In genomic region chr4:56128231-56128630, GRCh38 we compare ENCODE assay signal across 18 cellular contexts.
A peak's percentile ranks its signal among the peaks of the same experiment; 100 is the strongest.
DNase-seq lines count a peak whose midpoint lies in the region; TF ChIP-seq lines count a peak whose summit lies in the region.
"Had no signal": no experiment of that assay in that cellular context is flagged by ENCODE, and none has a peak within 500 bp of the region (broad histone marks: within the 10 kb centered on the region; RNA-seq: fewer than 3 reads in every experiment).

No MANE protein-coding gene starts in this region.

- H3K4me1 ChIP-seq in GM23248 (ENCODE audit: insufficient read depth) (no peaks in the 10 kb centered on the region), osteoblast (ENCODE audit: insufficient read depth, low read length) (no peaks in the 10 kb centered on the region)
- H3K4me1 ChIP-seq: thyroid gland had no signal

- H3K27me3 ChIP-seq in GM23248 (replicated peaks; ENCODE audit: insufficient read depth): no peaks in the 10 kb centered on the region
- H3K27me3 ChIP-seq in osteoblast (ENCODE audit: insufficient read depth, low read length): no peaks in the 10 kb centered on the region
- H3K27me3 ChIP-seq: esophagus muscularis mucosa, thyroid gland had no signal

- H3K4me3 ChIP-seq in GM23248: no peak overlapping the region
- no peak overlapping the region for H3K4me3 ChIP-seq in cardiac fibroblast (replicated peaks in 1 of 2; ENCODE audit: low read depth in 2 of 2, low read length in 2 of 2)
- no peak overlapping the region for H3K4me3 ChIP-seq in osteoblast (ENCODE audit: insufficient read depth, low read length)
- H3K4me3 ChIP-seq: esophagus muscularis mucosa, mucosa of descending colon, smooth muscle cell, thyroid gland had no signal

- in situ Hi-C loops in GM23248 (cut with MboI): no loop called here

- no peaks in the 10 kb centered on the region for H4K20me1 ChIP-seq in GM23248 (ENCODE audit: insufficient read depth)
- H4K20me1 ChIP-seq in osteoblast (ENCODE audit: insufficient read depth, low read length): no peaks in the 10 kb centered on the region

- no peak overlapping the region for H3K4me2 ChIP-seq in GM23248 (ENCODE audit: unreplicated experiment)
- H3K4me2 ChIP-seq in osteoblast (ENCODE audit: insufficient read depth, low read length): no peak overlapping the region
- H3K4me2 ChIP-seq: smooth muscle cell had no signal

- H3K79me2 ChIP-seq in GM23248 (ENCODE audit: insufficient read depth) (no peaks in the 10 kb centered on the region), osteoblast (ENCODE audit: insufficient read depth, low read length) (no peaks in the 10 kb centered on the region)

- DNase-seq in GM23248: peak; percentile 61
- peak; percentile 10 to 14 for DNase-seq in NCI-H446 (lab: John Stamatoyannopoulos, UW)
- DNase-seq in cardiac fibroblast (ENCODE audit: low read depth in 2 of 2): peak; percentile 83 to 88
- DNase-seq in kidney tubule cell (ENCODE audit: low spot score): peak; percentile 29
- no peak for DNase-seq in GM20000 (ENCODE audit: low spot score)
- no peak for DNase-seq in COLO668 (lab: John Stamatoyannopoulos, UW; ENCODE audit: unreplicated experiment)
- no peak for DNase-seq in osteoblast (ENCODE audit: insufficient read length, low spot score, missing footprints)
- DNase-seq in C1 segment of cervical spinal cord (lab: John Stamatoyannopoulos, UW): no peak
- DNase-seq: activated naive CD8-positive, alpha-beta T cell treated with anti-CD3 and anti-CD28 coated beads, Interleukin-2, amount 10 ng/mL, durations not matched to agents 7 days and 5 days; AML-193; hypothalamus; mucosa of descending colon; NCI-H2171; RPMI8226; thyroid gland had no signal

- H3K9me2 ChIP-seq in GM23248 (ENCODE audit: insufficient read depth): no peaks in the 10 kb centered on the region

- no peaks in the 10 kb centered on the region for H3K36me3 ChIP-seq in GM23248 (ENCODE audit: low read depth)
- H3K36me3 ChIP-seq in osteoblast (ENCODE audit: insufficient read depth, low read length): no peaks in the 10 kb centered on the region
- H3K36me3 ChIP-seq: esophagus muscularis mucosa, thyroid gland had no signal

- H3K9me3 ChIP-seq in GM23248 (ENCODE audit: low read depth) (no peaks in the 10 kb centered on the region), osteoblast (ENCODE audit: low read depth, low read length) (no peaks in the 10 kb centered on the region)
- H3K9me3 ChIP-seq: esophagus muscularis mucosa, mucosa of descending colon, thyroid gland had no signal

- TF ChIP-seq CTCF in cardiac fibroblast (IDR thresholded peaks at IDR 0.05; ENCODE audit: low read depth, low read length): no peak
- no peak for TF ChIP-seq CTCF in GM20000 (IDR thresholded peaks at IDR 0.05; ENCODE audit: extremely low read depth, missing control alignments)
- TF ChIP-seq CTCF in osteoblast (IDR thresholded peaks at IDR 0.05; ENCODE audit: extremely low read depth, low read depth, low read length): no peak

- H3K27ac ChIP-seq in GM23248 (no peak overlapping the region), osteoblast (ENCODE audit: low read depth, low read length) (no peak overlapping the region)
- H3K27ac ChIP-seq: esophagus muscularis mucosa, parathyroid adenoma, thyroid gland had no signal

- H2AFZ ChIP-seq in GM23248: no peak overlapping the region
- H2AFZ ChIP-seq in osteoblast (ENCODE audit: low read length): no peak overlapping the region
- H2AFZ ChIP-seq: parathyroid adenoma had no signal

- H3F3A ChIP-seq in GM23248 (ENCODE audit: insufficient read depth): no peaks in the 10 kb centered on the region

- H3K9ac ChIP-seq in GM23248: no peak overlapping the region
- H3K9ac ChIP-seq: parathyroid adenoma had no signal

- WGBS in GM23248 (ENCODE audit: low coverage in 1 of 2, low lambda C conversion rate in 2 of 2, missing lambda C conversion rate in 2 of 2), 2 experiments: 0 to 2% methylated on average over 2 of the region's 2 CpGs

Comparison
In these comparisons a context has a peak if more than half of its experiments do, and no peak if none do; other contexts are left out.
1. DNase-seq: peak in GM23248 (single experiment), NCI-H446 (2 of 2), cardiac fibroblast (2 of 2) and kidney tubule cell (single experiment); none in GM20000 (single experiment), COLO668 (single experiment), osteoblast (single experiment) and C1 segment of cervical spinal cord (0 of 14).